In genomic region chr1:53065391-53065790, GRCh38 we compare ENCODE assay signal across 15 cellular contexts. TPM values are rescaled to one million over a fixed set of nuclear protein-coding genes. Genes with fewer than 3 reads are reported as not detected.
DNase-seq lines count a peak whose midpoint lies in the region; ATAC-seq and TF ChIP-seq lines count a peak whose summit lies in the region.
"Had no signal": no experiment of that assay in that cellular context is flagged by ENCODE, and none has a peak within 500 bp of the region (broad histone marks: within the 10 kb centered on the region; RNA-seq: fewer than 3 reads in every experiment).

No MANE protein-coding gene starts in this region.

- in situ Hi-C loops in GM13977 (cut with MboI; ENCODE audit: low pct_unique_long_range_greater_than_20kb, low sequenced_read_pairs, unreplicated experiment) = no loop called here

- H3K36me3 ChIP-seq in osteoblast (ENCODE audit: insufficient read depth, low read length) = no peaks in the 10 kb centered on the region

- DNase-seq in D341Med (ENCODE audit: low spot score) = peak; percentile 7
- DNase-seq in GM13977 (ENCODE audit: low spot score) = peak; percentile 13
- DNase-seq in islet precursor cell = peak; percentile 47
- DNase-seq in osteoblast (ENCODE audit: insufficient read length, low spot score, missing footprints) = peak; percentile 58
- DNase-seq in NCI-H2081 (lab: John Stamatoyannopoulos, UW) = no peak
- DNase-seq: COR-L47, MM.1S, NCI-H1092 treated with DMSO at 0.1 percent for 48 hours, NCI-H2107, NCI-H226, NCI-H524 treated with DMSO at 0.1 percent for 48 hours had no signal

- H3K4me3 ChIP-seq in osteoblast (ENCODE audit: insufficient read depth, low read length) = no peak overlapping the region
- H3K4me3 ChIP-seq: GM23338 had no signal

- no peaks in the 10 kb centered on the region for H4K20me1 ChIP-seq in osteoblast (ENCODE audit: insufficient read depth, low read length)

- H3K4me2 ChIP-seq in osteoblast (ENCODE audit: insufficient read depth, low read length) = no peak overlapping the region
- H3K4me2 ChIP-seq: GM23338 had no signal

- no peaks in the 10 kb centered on the region for H3K9me3 ChIP-seq in osteoblast (ENCODE audit: low read depth, low read length)

- H3K4me1 ChIP-seq in osteoblast (ENCODE audit: insufficient read depth, low read length) = peaks cover 19% of the 10 kb centered on the region

- H2AFZ ChIP-seq in osteoblast (ENCODE audit: low read length) = no peak overlapping the region
- H2AFZ ChIP-seq: GM23338 had no signal

- no peak for TF ChIP-seq CTCF in GM13977 (IDR thresholded peaks at IDR 0.05; ENCODE audit: extremely low read depth, insufficient read depth, missing control alignments)
- TF ChIP-seq CTCF in osteoblast (IDR thresholded peaks at IDR 0.05; ENCODE audit: extremely low read depth, low read depth, low read length) = no peak

- no peak overlapping the region for H3K27ac ChIP-seq in osteoblast (ENCODE audit: low read depth, low read length)

- ATAC-seq in HG03196 (IDR thresholded peaks at IDR 0.05; ENCODE audit: unreplicated experiment) = no peak
- no peak for ATAC-seq in GM21526 (IDR thresholded peaks at IDR 0.05; ENCODE audit: low FRiP score, unreplicated experiment)
- ATAC-seq: GM23338, Panc1 had no signal

- H3K79me2 ChIP-seq in osteoblast (ENCODE audit: insufficient read depth, low read length) = no peaks in the 10 kb centered on the region

- peaks cover 27% of the 10 kb centered on the region for H3K27me3 ChIP-seq in osteoblast (ENCODE audit: insufficient read depth, low read length)

RNA-seq across cellular contexts. Expression of gene PODN, which starts 3.4 kb away (rescaled TPM):
- 43.3 and 52.8 TPM in 2 replicates for total RNA-seq in osteoblast

Comparison
In these comparisons a context has a peak if more than half of its experiments do, and no peak if none do; other contexts are left out.
1. DNase-seq: peak in D341Med (single experiment), GM13977 (single experiment), islet precursor cell (single experiment) and osteoblast (single experiment); none in NCI-H2081 (0 of 2).